ENCODE assay signal across 1 cellular context in the genomic region with DNA sequence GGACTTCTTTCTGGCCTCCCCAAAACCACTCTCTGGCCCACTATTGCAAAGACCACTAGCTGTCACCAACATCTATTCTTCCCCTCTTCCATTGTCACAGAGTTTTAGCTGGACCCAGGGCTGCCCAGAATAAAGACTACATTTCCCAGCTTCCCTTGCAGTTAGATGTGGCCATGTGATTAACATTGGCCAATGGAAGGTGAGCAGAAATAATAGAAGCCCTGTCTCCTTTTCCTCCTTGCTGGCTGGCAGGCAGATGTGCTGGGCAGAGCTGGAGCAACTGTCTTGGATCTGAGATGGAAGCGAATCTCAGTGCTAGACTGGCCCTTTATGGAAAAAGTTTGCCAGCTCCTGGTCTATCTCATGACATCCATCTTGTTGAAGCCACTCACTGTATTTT.
A peak's percentile ranks its signal among the peaks of the same experiment; 100 is the strongest.
TF ChIP-seq lines count a peak whose summit lies in the region.

No MANE protein-coding gene starts in this region.

TF ChIP-seq in K562, 482 proteins besides CTCF, POLR2A, EP300 and RAD21 (continued from another document and continues in another):
- TF ChIP-seq AFF1 (IDR thresholded peaks at IDR 0.05; ENCODE audit: low read depth in 1 of 2, partially characterized antibody in 2 of 2) (peak in 1 of 2 experiments; percentile 41), ZNF282 (CRISPR knock-in tag; IDR thresholded peaks at IDR 0.05) (no peak), ZKSCAN8 (CRISPR knock-in tag; IDR thresholded peaks at IDR 0.05) (no peak), TGIF2 (CRISPR knock-in tag; IDR thresholded peaks at IDR 0.05) (no peak), FOS (IDR thresholded peaks at IDR 0.05; ENCODE audit: extremely low read depth, insufficient read length) (peak; percentile 39), MBD2 (IDR thresholded peaks at IDR 0.05; ENCODE audit: borderline replicate concordance, low read depth) (peak; percentile 43; the same call in 1 of the 2 replicates), SMARCC2 (IDR thresholded peaks at IDR 0.05; ENCODE audit: low read depth) (no peak), CBFA2T2 (conservative IDR thresholded peaks at IDR 0.05) (0 out of 2 replicates have a peak, but pooled peaks have one; percentile 15), GABPB2 (CRISPR knock-in tag; conservative IDR thresholded peaks at IDR 0.05) (no peak), JUNB (CRISPR knock-in tag; conservative IDR thresholded peaks at IDR 0.05) (no peak), SIX5 (IDR thresholded peaks at IDR 0.05; ENCODE audit: borderline replicate concordance in 1 of 2, insufficient read depth in 1 of 2, low read depth in 1 of 2, low read length in 2 of 2) (peak; percentile 72 to 74), USF1 (CRISPR knock-in tag; IDR thresholded peaks at IDR 0.05) (peak; percentile 95), ZNF699 (CRISPR knock-in tag; IDR thresholded peaks at IDR 0.05; ENCODE audit: insufficient replicate concordance) (no peak), ZNF12 (CRISPR knock-in tag; IDR thresholded peaks at IDR 0.05) (no peak), ZNF143 (CRISPR knock-in tag; IDR thresholded peaks at IDR 0.05) (peak; percentile 87), TAF9B (IDR thresholded peaks at IDR 0.05; ENCODE audit: partially characterized antibody) (no peak), NFATC3 (IDR thresholded peaks at IDR 0.05) (no peak), RAD51 (IDR thresholded peaks at IDR 0.05; ENCODE audit: borderline replicate concordance, low read depth) (peak; percentile 82), KHSRP (IDR thresholded peaks at IDR 0.05) (no peak), TAL1 (IDR thresholded peaks at IDR 0.05) (no peak), SUPT5H (IDR thresholded peaks at IDR 0.05) (no peak), CUX1 (CRISPR knock-in tag; IDR thresholded peaks at IDR 0.05) (no peak), SIN3A (IDR thresholded peaks at IDR 0.05; ENCODE audit: borderline replicate concordance in 2 of 2, control insufficient read depth in 1 of 2, low read depth in 2 of 2, low read length in 2 of 2) (no peak), NFYB (IDR thresholded peaks at IDR 0.05; ENCODE audit: extremely low read depth, insufficient read length) (peak; percentile 42), STAT6 (CRISPR knock-in tag; IDR thresholded peaks at IDR 0.05) (no peak), USF2 (CRISPR knock-in tag; IDR thresholded peaks at IDR 0.05) (peak; percentile 97), E2F5 (CRISPR knock-in tag; IDR thresholded peaks at IDR 0.05) (no peak), MTA3 (IDR thresholded peaks at IDR 0.05; ENCODE audit: borderline replicate concordance) (no peak), TCF7L2 (IDR thresholded peaks at IDR 0.05; ENCODE audit: low read depth, low read length) (no peak), ELF1 (tag; IDR thresholded peaks at IDR 0.05) (no peak), ZEB2 (IDR thresholded peaks at IDR 0.05) (no peak), ATF1 (CRISPR knock-in tag; IDR thresholded peaks at IDR 0.05) (no peak), ATF1 (tag; IDR thresholded peaks at IDR 0.05) (no peak), ZC3H8 (IDR thresholded peaks at IDR 0.05) (no peak), CCNT2 (IDR thresholded peaks at IDR 0.05; ENCODE audit: borderline replicate concordance, extremely low read depth, insufficient read length, low read depth, low read length) (no peak), ZNF184 (CRISPR knock-in tag; IDR thresholded peaks at IDR 0.05) (no peak), MYNN (IDR thresholded peaks at IDR 0.05) (no peak), MYNN (CRISPR knock-in tag; IDR thresholded peaks at IDR 0.05) (no peak), NR2F6 (CRISPR knock-in tag; IDR thresholded peaks at IDR 0.05) (no peak)
- TF ChIP-seq, protein P1, sequence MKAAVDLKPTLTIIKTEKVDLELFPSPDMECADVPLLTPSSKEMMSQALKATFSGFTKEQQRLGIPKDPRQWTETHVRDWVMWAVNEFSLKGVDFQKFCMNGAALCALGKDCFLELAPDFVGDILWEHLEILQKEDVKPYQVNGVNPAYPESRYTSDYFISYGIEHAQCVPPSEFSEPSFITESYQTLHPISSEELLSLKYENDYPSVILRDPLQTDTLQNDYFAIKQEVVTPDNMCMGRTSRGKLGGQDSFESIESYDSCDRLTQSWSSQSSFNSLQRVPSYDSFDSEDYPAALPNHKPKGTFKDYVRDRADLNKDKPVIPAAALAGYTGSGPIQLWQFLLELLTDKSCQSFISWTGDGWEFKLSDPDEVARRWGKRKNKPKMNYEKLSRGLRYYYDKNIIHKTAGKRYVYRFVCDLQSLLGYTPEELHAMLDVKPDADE (conservative IDR thresholded peaks at IDR 0.05; ENCODE audit: control insufficient read depth, low read depth, low read length), result no peak
- TF ChIP-seq, protein P2, sequence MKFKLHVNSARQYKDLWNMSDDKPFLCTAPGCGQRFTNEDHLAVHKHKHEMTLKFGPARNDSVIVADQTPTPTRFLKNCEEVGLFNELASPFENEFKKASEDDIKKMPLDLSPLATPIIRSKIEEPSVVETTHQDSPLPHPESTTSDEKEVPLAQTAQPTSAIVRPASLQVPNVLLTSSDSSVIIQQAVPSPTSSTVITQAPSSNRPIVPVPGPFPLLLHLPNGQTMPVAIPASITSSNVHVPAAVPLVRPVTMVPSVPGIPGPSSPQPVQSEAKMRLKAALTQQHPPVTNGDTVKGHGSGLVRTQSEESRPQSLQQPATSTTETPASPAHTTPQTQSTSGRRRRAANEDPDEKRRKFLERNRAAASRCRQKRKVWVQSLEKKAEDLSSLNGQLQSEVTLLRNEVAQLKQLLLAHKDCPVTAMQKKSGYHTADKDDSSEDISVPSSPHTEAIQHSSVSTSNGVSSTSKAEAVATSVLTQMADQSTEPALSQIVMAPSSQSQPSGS (CRISPR knock-in tag; IDR thresholded peaks at IDR 0.05), result no peak
- TF ChIP-seq, protein P3, sequence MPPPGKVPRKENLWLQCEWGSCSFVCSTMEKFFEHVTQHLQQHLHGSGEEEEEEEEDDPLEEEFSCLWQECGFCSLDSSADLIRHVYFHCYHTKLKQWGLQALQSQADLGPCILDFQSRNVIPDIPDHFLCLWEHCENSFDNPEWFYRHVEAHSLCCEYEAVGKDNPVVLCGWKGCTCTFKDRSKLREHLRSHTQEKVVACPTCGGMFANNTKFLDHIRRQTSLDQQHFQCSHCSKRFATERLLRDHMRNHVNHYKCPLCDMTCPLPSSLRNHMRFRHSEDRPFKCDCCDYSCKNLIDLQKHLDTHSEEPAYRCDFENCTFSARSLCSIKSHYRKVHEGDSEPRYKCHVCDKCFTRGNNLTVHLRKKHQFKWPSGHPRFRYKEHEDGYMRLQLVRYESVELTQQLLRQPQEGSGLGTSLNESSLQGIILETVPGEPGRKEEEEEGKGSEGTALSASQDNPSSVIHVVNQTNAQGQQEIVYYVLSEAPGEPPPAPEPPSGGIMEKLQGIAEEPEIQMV (tag; conservative IDR thresholded peaks at IDR 0.05; ENCODE audit: low read depth), result no peak
- TF ChIP-seq, protein P4, sequence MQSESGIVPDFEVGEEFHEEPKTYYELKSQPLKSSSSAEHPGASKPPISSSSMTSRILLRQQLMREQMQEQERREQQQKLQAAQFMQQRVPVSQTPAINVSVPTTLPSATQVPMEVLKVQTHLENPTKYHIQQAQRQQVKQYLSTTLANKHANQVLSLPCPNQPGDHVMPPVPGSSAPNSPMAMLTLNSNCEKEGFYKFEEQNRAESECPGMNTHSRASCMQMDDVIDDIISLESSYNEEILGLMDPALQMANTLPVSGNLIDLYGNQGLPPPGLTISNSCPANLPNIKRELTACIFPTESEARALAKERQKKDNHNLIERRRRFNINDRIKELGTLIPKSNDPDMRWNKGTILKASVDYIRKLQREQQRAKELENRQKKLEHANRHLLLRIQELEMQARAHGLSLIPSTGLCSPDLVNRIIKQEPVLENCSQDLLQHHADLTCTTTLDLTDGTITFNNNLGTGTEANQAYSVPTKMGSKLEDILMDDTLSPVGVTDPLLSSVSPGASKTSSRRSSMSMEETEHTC (IDR thresholded peaks at IDR 0.05), result no peak
